In genomic region chr1:201307239-201307638, GRCh38 we compare ENCODE assay signal across 20 cellular contexts. TPM values are rescaled to one million over a fixed set of nuclear protein-coding genes. Genes with fewer than 3 reads are reported as not detected.
A peak's percentile ranks its signal among the peaks of the same experiment; 100 is the strongest.
DNase-seq lines count a peak whose midpoint lies in the region; ATAC-seq, FAIRE-seq and TF ChIP-seq lines count a peak whose summit lies in the region.
"Had no signal": no experiment of that assay in that cellular context is flagged by ENCODE, and none has a peak within 500 bp of the region (broad histone marks: within the 10 kb centered on the region; RNA-seq: fewer than 3 reads in every experiment).

No MANE protein-coding gene starts in this region.

- H2AFZ ChIP-seq in PC-9 (no peak overlapping the region), smooth muscle cell (ENCODE audit: low read depth) (no peak overlapping the region)

- H3K4me3 ChIP-seq in PC-9 (no peak overlapping the region), smooth muscle cell (no peak overlapping the region)

- H3K4me2 ChIP-seq in PC-9 (peak overlapping the region; percentile 69), smooth muscle cell (peak overlapping the region; percentile 60)

- FAIRE-seq in urothelium cell line (lab: Jason Lieb, UNC): no peak

- H3K36me3 ChIP-seq in PC-9 (ENCODE audit: low read depth) (no peaks in the 10 kb centered on the region), smooth muscle cell (ENCODE audit: low read depth) (no peaks in the 10 kb centered on the region)

- CTCF ChIA-PET in PC-9 (lab: Charles Lee): no interaction called here
- CTCF ChIA-PET in activated CD4-positive, alpha-beta memory T cell treated with anti-CD3 and anti-CD28 coated beads for 36 hours (lab: Charles Lee): no interaction called here

- H3F3A ChIP-seq in PC-9 (ENCODE audit: insufficient read depth, low read depth) (peaks cover 34% of the 10 kb centered on the region; the same call in 1 of the 2 replicates), smooth muscle cell (ENCODE audit: low read depth) (no peaks in the 10 kb centered on the region)

- H3K9me3 ChIP-seq in PC-9 (ENCODE audit: insufficient read depth, low read depth) (no peaks in the 10 kb centered on the region), smooth muscle cell (replicated peaks; ENCODE audit: low read depth) (no peaks in the 10 kb centered on the region)

- BruUV-seq in PC-9 (replicated peaks; lab: Mats Ljungman, UMichigan): no TSS peak

- H3K4me1 Mint-ChIP-seq in activated CD4-positive, alpha-beta memory T cell treated with anti-CD3 and anti-CD28 coated beads for 36 hours (ENCODE audit: low read depth): no peaks in the 10 kb centered on the region
- H3K4me1 Mint-ChIP-seq: activated T-helper 17 cell treated with anti-CD3 and anti-CD28 coated beads, Interleukin-2, amount 50 U/mL, for 72 hours had no signal

- H3K9me2 ChIP-seq in PC-9 (ENCODE audit: insufficient read depth): no peaks in the 10 kb centered on the region

- H3K27me3 ChIP-seq in PC-9 (ENCODE audit: insufficient read depth, low read depth) (no peaks in the 10 kb centered on the region), smooth muscle cell (ENCODE audit: low read depth) (no peaks in the 10 kb centered on the region)

- H3K79me2 ChIP-seq in PC-9 (ENCODE audit: low read depth): no peaks in the 10 kb centered on the region
- H3K79me2 ChIP-seq in smooth muscle cell (ENCODE audit: low read depth): peaks cover 26% of the 10 kb centered on the region

- WGBS in smooth muscle cell (ENCODE audit: low lambda C conversion rate): 65% methylated on average over 9 of the region's 9 CpGs

- H4K20me1 ChIP-seq in PC-9 (ENCODE audit: insufficient read depth) (no peaks in the 10 kb centered on the region), smooth muscle cell (ENCODE audit: low read depth) (no peaks in the 10 kb centered on the region)

- H3K27ac ChIP-seq in PC-9: peak overlapping the region; percentile 63
- H3K27ac ChIP-seq in smooth muscle cell (ENCODE audit: low read depth): peak overlapping the region; percentile 91

- no peak overlapping the region for H3K27ac Mint-ChIP-seq in activated CD4-positive, alpha-beta memory T cell treated with anti-CD3 and anti-CD28 coated beads for 36 hours
- H3K27ac Mint-ChIP-seq: activated T-helper 17 cell treated with anti-CD3 and anti-CD28 coated beads, Interleukin-2, amount 50 U/mL, for 72 hours; dendritic cell treated with granulocyte-macrophage colony-stimulating factor and Interleukin-4, amounts not matched to agents 40 ng/mL and 50 ng/mL, for 4 days; natural killer cell treated with Interleukin-12 subunit alpha and Interleukin-12 subunit beta and Interleukin-15 and Interleukin-18, amount 100 ng/mL, for 72 hours; T-helper 17 cell had no signal

- ATAC-seq in esophagus mucosa: peak; percentile 61
- no peak for ATAC-seq in HG03045 (IDR thresholded peaks at IDR 0.05; ENCODE audit: unreplicated experiment)
- ATAC-seq: activated T-helper 17 cell treated with anti-CD3 and anti-CD28 coated beads, Interleukin-2, amount 50 U/mL, for 72 hours; natural killer cell treated with Interleukin-12 subunit alpha and Interleukin-12 subunit beta and Interleukin-15 and Interleukin-18, amount 100 ng/mL, for 72 hours; T-helper 17 cell had no signal

- intact Hi-C loops in PC-9 (cut with micrococcal nuclease; ENCODE audit: unreplicated experiment): no loop called here
- intact Hi-C loops in activated CD4-positive, alpha-beta memory T cell treated with anti-CD3 and anti-CD28 coated beads for 36 hours (cut with micrococcal nuclease): no loop called here

- peak; percentile 67 for DNase-seq in Daoy (ENCODE audit: low read depth)
- DNase-seq in PC-9: no peak
- DNase-seq in smooth muscle cell (lab: John Stamatoyannopoulos, UW; ENCODE audit: unreplicated experiment): no peak
- no peak for DNase-seq in activated CD4-positive, alpha-beta memory T cell treated with anti-CD3 and anti-CD28 coated beads for 36 hours
- no peak for DNase-seq in GM20000 (ENCODE audit: low spot score)
- DNase-seq in urothelium cell line (ENCODE audit: low spot score): no peak
- DNase-seq: mesenchymal stem cell; MM.1S; NCI-H1436 treated with DMSO at 0.1 percent for 48 hours; NCI-H2171 treated with DMSO at 0.1 percent for 48 hours; stimulated activated CD4-positive, alpha-beta T cell treated with anti-CD3 and anti-CD28 coated beads, Interleukin-4, amount 100 ng/mL, for 24 hours; T-helper 17 cell had no signal

- no peaks in the 10 kb centered on the region for H3K9me3 Mint-ChIP-seq in activated CD4-positive, alpha-beta memory T cell treated with anti-CD3 and anti-CD28 coated beads for 36 hours
- H3K9me3 Mint-ChIP-seq: activated T-helper 17 cell treated with anti-CD3 and anti-CD28 coated beads, Interleukin-2, amount 50 U/mL, for 72 hours; dendritic cell treated with granulocyte-macrophage colony-stimulating factor and Interleukin-4, amounts not matched to agents 40 ng/mL and 50 ng/mL, for 4 days; natural killer cell treated with Interleukin-12 subunit alpha and Interleukin-12 subunit beta and Interleukin-15 and Interleukin-18, amount 100 ng/mL, for 72 hours had no signal

- peaks cover 52% of the 10 kb centered on the region for H3K4me1 ChIP-seq in PC-9 (replicated peaks; ENCODE audit: insufficient read depth)
- H3K4me1 ChIP-seq in smooth muscle cell (ENCODE audit: low read depth): peaks cover 19% of the 10 kb centered on the region

- no peaks in the 10 kb centered on the region for H3K36me3 Mint-ChIP-seq in activated CD4-positive, alpha-beta memory T cell treated with anti-CD3 and anti-CD28 coated beads for 36 hours
- H3K36me3 Mint-ChIP-seq: natural killer cell treated with Interleukin-12 subunit alpha and Interleukin-12 subunit beta and Interleukin-15 and Interleukin-18, amount 100 ng/mL, for 72 hours had no signal

- H3K27me3 Mint-ChIP-seq in activated CD4-positive, alpha-beta memory T cell treated with anti-CD3 and anti-CD28 coated beads for 36 hours: peaks cover 12% of the 10 kb centered on the region

- no peak overlapping the region for H3K4me3 Mint-ChIP-seq in activated CD4-positive, alpha-beta memory T cell treated with anti-CD3 and anti-CD28 coated beads for 36 hours
- H3K4me3 Mint-ChIP-seq: activated T-helper 17 cell treated with anti-CD3 and anti-CD28 coated beads, Interleukin-2, amount 50 U/mL, for 72 hours; dendritic cell treated with granulocyte-macrophage colony-stimulating factor and Interleukin-4, amounts not matched to agents 40 ng/mL and 50 ng/mL, for 4 days; natural killer cell treated with Interleukin-12 subunit alpha and Interleukin-12 subunit beta and Interleukin-15 and Interleukin-18, amount 100 ng/mL, for 72 hours; T-helper 17 cell had no signal

- no peak for TF ChIP-seq CTCF in PC-9 (conservative IDR thresholded peaks at IDR 0.05)
- no peak for TF ChIP-seq CTCF in smooth muscle cell (IDR thresholded peaks at IDR 0.05; ENCODE audit: borderline replicate concordance, insufficient read depth, poor library complexity, severe bottlenecking)
- TF ChIP-seq CTCF in GM20000 (IDR thresholded peaks at IDR 0.05; ENCODE audit: extremely low read depth, missing control alignments): no peak

- POLR2A ChIA-PET in PC-9 (lab: Charles Lee; ENCODE audit: unreplicated experiment): interaction anchor here (0.6 kb wide), 1 partner anchor 703 kb away, joined by 3 read pairs; the partner anchor contains the start of gene ELF3
- POLR2A ChIA-PET in activated CD4-positive, alpha-beta memory T cell treated with anti-CD3 and anti-CD28 coated beads for 36 hours (lab: Charles Lee): no interaction called here

- H3K9ac ChIP-seq in smooth muscle cell (ENCODE audit: low read depth): peak overlapping the region; percentile 34

RNA-seq across cellular contexts. Expression of gene PKP1, which starts 23.9 kb away (rescaled TPM):
- total RNA-seq in Daoy (2014; rRNA removed; shearing (Covaris generic)): 0.18 and 0.34 TPM in 2 replicates
- total RNA-seq in PC-9 (2021) (0.94 and 1.1 TPM in 2 replicates), esophagus mucosa (608 TPM), smooth muscle cell (43.6 and 52.5 TPM in 2 replicates)
- polyA plus RNA-seq in smooth muscle cell: 26.9 and 30.3 TPM in 2 replicates
- total RNA-seq in activated CD4-positive, alpha-beta memory T cell treated with anti-CD3 and anti-CD28 coated beads for 36 hours: not detected
- total RNA-seq: activated CD8-positive, alpha-beta memory T cell treated with anti-CD3 and anti-CD28 coated beads for 36 hours; activated T-helper 17 cell treated with anti-CD3 and anti-CD28 coated beads, Interleukin-2, amount 50 U/mL, for 72 hours; natural killer cell treated with Interleukin-12 subunit alpha and Interleukin-12 subunit beta and Interleukin-15 and Interleukin-18, amount 100 ng/mL, for 72 hours; OCI-LY7; SK-MEL-5; T-helper 17 cell had no signal

Comparison
In these comparisons a context has a peak if more than half of its experiments do, and no peak if none do; other contexts are left out.
1. RNA of gene PKP1, which starts 23.9 kb away (total RNA-seq): 608 TPM in esophagus mucosa (single experiment) and 43.6 to 52.5 TPM in smooth muscle cell; 0.94 to 1.1 TPM in PC-9, 0.18 to 0.34 TPM in Daoy and not detected in activated CD4-positive, alpha-beta memory T cell treated with anti-CD3 and anti-CD28 coated beads for 36 hours; every median in the first group is over 10 times any median in the second.